28 cellular contexts compared by ENCODE assay signal in the genomic region with DNA sequence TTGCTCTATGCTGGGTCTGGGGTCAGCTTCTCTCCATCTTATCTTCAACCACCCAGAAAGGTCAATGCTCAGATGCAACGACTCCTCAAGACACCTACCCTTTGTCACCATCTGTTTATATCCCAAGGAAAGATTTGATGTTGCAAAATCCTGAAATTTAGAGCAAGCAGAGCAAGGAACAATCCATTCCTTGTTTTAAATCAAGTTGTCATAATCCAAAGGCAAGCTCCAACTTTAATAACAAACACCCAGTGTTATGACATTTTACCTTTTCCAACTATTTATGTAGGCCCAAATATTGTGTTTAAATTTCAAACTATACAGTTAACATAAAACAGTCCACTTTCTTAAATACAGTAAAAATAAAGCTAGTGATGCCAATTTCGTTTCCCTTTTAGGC.
"Had no signal": no experiment of that assay in that cellular context is flagged by ENCODE, and none has a peak within 500 bp of the region (broad histone marks: within the 10 kb centered on the region; RNA-seq: fewer than 3 reads in every experiment).

No MANE protein-coding gene starts in this region.

- H3K4me3 Mint-ChIP-seq: activated CD8-positive, alpha-beta T cell treated with anti-CD3 and anti-CD28 coated beads for 36 hours; activated T-cell treated with anti-CD3 and anti-CD28 coated beads, Interleukin-2, amount 50 U/mL, for 4 hours; activated T-helper 17 cell treated with anti-CD3 and anti-CD28 coated beads, Interleukin-2, amount 50 U/mL, for 72 hours; central memory CD8-positive, alpha-beta T cell; mesothelial cell of epicardium; naive thymus-derived CD8-positive, alpha-beta T cell; neural progenitor cell; T-helper 1 cell treated with Interleukin-12 subunit alpha and Interleukin-12 subunit beta and Interleukin-4 antibody, amounts not matched to agents 30 μg/mL and 1 μg/mL, for 36 hours; WTC11 had no signal

- ATAC-seq: activated CD8-positive, alpha-beta T cell treated with anti-CD3 and anti-CD28 coated beads for 36 hours; activated T-cell treated with anti-CD3 and anti-CD28 coated beads, Interleukin-2, amount 50 U/mL, for 4 hours; activated T-helper 17 cell treated with anti-CD3 and anti-CD28 coated beads, Interleukin-2, amount 50 U/mL, for 72 hours; gastrocnemius medialis; left ventricle myocardium superior; naive thymus-derived CD8-positive, alpha-beta T cell; WTC11 had no signal

- H3K4me3 ChIP-seq: gastrocnemius medialis, hepatocyte, neural progenitor cell, SK-N-MC, smooth muscle cell, testis, upper lobe of left lung had no signal

- H3K27me3 ChIP-seq: gastrocnemius medialis, hepatocyte, neural progenitor cell, testis, upper lobe of left lung had no signal

- H3K4me2 ChIP-seq: hepatocyte, neural progenitor cell, smooth muscle cell had no signal

- H3K36me3 ChIP-seq: gastrocnemius medialis, neural progenitor cell, upper lobe of left lung had no signal

- H3K27ac Mint-ChIP-seq: activated CD8-positive, alpha-beta T cell treated with anti-CD3 and anti-CD28 coated beads for 36 hours; activated T-helper 17 cell treated with anti-CD3 and anti-CD28 coated beads, Interleukin-2, amount 50 U/mL, for 72 hours; mesothelial cell of epicardium; neural progenitor cell; T-helper 1 cell treated with Interleukin-12 subunit alpha and Interleukin-12 subunit beta and Interleukin-4 antibody, amounts not matched to agents 30 μg/mL and 1 μg/mL, for 36 hours; WTC11 had no signal

- DNase-seq: activated CD4-positive, alpha-beta T cell treated with anti-CD3 and anti-CD28 coated beads for 1 hour; activated CD4-positive, alpha-beta T cell treated with anti-CD3 and anti-CD28 coated beads, Interleukin-2, amount 50 U/mL, for 1 hour; activated CD8-positive, alpha-beta T cell treated with anti-CD3 and anti-CD28 coated beads for 36 hours; activated gamma-delta T cell treated with Interleukin-2 at 50 U/mL for 16 hours; activated naive CD4-positive, alpha-beta T cell treated with anti-CD3 and anti-CD28 coated beads, Interleukin-2, amount 50 U/mL, for 16 hours; activated T-cell treated with anti-CD3 and anti-CD28 coated beads, Interleukin-2, amount 50 U/mL, for 4 hours; effector CD8-positive, alpha-beta T cell; gastrocnemius medialis; islet precursor cell; left ventricle myocardium superior; naive thymus-derived CD8-positive, alpha-beta T cell; posterior cingulate gyrus; stimulated activated CD4-positive, alpha-beta T cell treated with anti-CD3 and anti-CD28 coated beads, Interleukin-15, amount 100 ng/mL, for 24 hours; stimulated activated CD4-positive, alpha-beta T cell treated with anti-CD3 and anti-CD28 coated beads, Interleukin-2, amount 100 ng/mL, for 24 hours; stimulated activated naive CD4-positive, alpha-beta T cell; SW 1271; T1000; testis; upper lobe of left lung had no signal

- H3K27ac ChIP-seq: gastrocnemius medialis, hepatocyte, neural progenitor cell, SK-N-MC, testis, upper lobe of left lung had no signal

- H3K79me2 ChIP-seq: hepatocyte had no signal

- H3K4me1 ChIP-seq: testis, upper lobe of left lung had no signal

- H3K4me1 Mint-ChIP-seq: central memory CD8-positive, alpha-beta T cell; mesothelial cell of epicardium had no signal

- H3K36me3 Mint-ChIP-seq: mesothelial cell of epicardium; naive thymus-derived CD8-positive, alpha-beta T cell; neural progenitor cell; WTC11 had no signal

- H3K9me3 Mint-ChIP-seq: activated CD8-positive, alpha-beta T cell treated with anti-CD3 and anti-CD28 coated beads for 36 hours; activated T-cell treated with anti-CD3 and anti-CD28 coated beads, Interleukin-2, amount 50 U/mL, for 4 hours; activated T-helper 17 cell treated with anti-CD3 and anti-CD28 coated beads, Interleukin-2, amount 50 U/mL, for 72 hours; central memory CD8-positive, alpha-beta T cell; mesothelial cell of epicardium; naive thymus-derived CD8-positive, alpha-beta T cell; T-helper 1 cell treated with Interleukin-12 subunit alpha and Interleukin-12 subunit beta and Interleukin-4 antibody, amounts not matched to agents 30 μg/mL and 1 μg/mL, for 36 hours; WTC11 had no signal

- H3K9ac ChIP-seq: neural progenitor cell had no signal

- H3K9me3 ChIP-seq: gastrocnemius medialis, testis, upper lobe of left lung had no signal
